ENCODE assay signal across 12 cellular contexts in the genomic region with DNA sequence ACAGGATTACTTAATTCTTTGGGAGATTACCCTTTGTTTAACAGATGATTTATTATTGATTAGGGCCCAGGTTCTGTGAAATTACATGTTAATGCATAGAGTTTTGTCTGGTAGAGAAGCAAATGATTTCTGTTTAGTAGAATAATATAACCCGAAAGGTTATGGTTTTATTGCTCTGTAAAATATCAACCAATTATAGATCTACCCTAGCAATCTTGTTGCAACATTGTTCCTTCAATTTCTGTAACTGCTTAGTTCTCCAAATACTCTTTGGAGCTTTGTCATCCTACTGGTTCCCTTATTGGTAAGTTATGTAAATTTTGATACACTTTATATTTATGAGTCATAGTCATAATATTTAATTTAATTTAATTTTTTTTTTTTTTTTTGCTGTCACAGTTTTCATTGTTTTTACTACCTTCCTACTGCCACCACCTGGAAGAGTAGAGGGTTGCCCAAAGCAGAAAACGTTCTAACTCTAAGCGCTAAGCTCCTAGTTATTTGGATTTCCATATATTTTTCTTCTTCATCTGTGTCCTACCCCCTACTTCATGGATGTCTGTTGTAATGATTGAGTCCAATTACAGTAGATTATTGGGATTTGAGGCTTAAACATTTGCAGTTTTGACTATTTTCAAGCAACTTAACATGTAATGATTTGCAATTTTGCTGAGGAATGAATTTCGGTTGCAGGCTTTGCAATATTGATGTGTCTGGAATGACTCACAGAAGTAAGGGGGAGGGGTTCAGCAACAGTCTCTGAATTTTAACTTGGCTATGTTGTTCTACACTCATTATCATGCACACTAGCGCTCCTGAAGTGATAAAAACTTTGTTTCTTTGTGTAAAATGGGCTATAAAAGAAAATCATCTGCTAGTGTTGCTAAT. TPM values are rescaled to one million over a fixed set of nuclear protein-coding genes. Genes with fewer than 3 reads are reported as not detected.
DNase-seq lines count a peak whose midpoint lies in the region; ATAC-seq, FAIRE-seq and TF ChIP-seq lines count a peak whose summit lies in the region.
"Had no signal": no experiment of that assay in that cellular context is flagged by ENCODE, and none has a peak within 500 bp of the region (broad histone marks: within the 10 kb centered on the region; RNA-seq: fewer than 3 reads in every experiment).

No MANE protein-coding gene starts in this region.

- peak; percentile 29 for TF ChIP-seq CTCF in epithelial cell of proximal tubule (conservative IDR thresholded peaks at IDR 0.05; ENCODE audit: low read depth, low read length)

- peak; percentile 14 for DNase-seq in AG20443 (ENCODE audit: low spot score)
- no peak for DNase-seq in H54 (ENCODE audit: insufficient read length, low spot score)
- peak; percentile 10 for DNase-seq in NOMO-1 treated with dmso at 0.1 percent for 144 hours (lab: John Stamatoyannopoulos, UW; ENCODE audit: unreplicated experiment)
- DNase-seq in epithelial cell of proximal tubule (ENCODE audit: low read depth) = no peak
- DNase-seq in GM12892 (ENCODE audit: insufficient read length) = no peak
- no peak for DNase-seq in HK-2 (ENCODE audit: unreplicated experiment)
- DNase-seq in H4 (ENCODE audit: low spot score) = no peak
- DNase-seq: hippocampal formation, NCI-H1417, PC-9 had no signal

- ATAC-seq in GM21576 (IDR thresholded peaks at IDR 0.05; ENCODE audit: unreplicated experiment) = no peak

- TF ChIP-seq POLR2A in H54 (IDR thresholded peaks at IDR 0.05; ENCODE audit: low read depth, low read length) (no peak), GM12892 (IDR thresholded peaks at IDR 0.05; ENCODE audit: low read depth, low read length) (no peak)

- FAIRE-seq in H54 (lab: Jason Lieb, UNC) = peak; percentile 69
- no peak for FAIRE-seq in GM12892 (lab: Jason Lieb, UNC)
- FAIRE-seq: colon had no signal

- H3K4me3 ChIP-seq in epithelial cell of proximal tubule (ENCODE audit: low read depth, low read length) = no peak overlapping the region
- H3K4me3 ChIP-seq: PC-9 had no signal

RNA-seq across cellular contexts. Expression of a gene that starts 51.0 kb away (rescaled TPM):
- 32.1 and 33.8 TPM in 2 replicates for total RNA-seq in epithelial cell of proximal tubule
- polyA plus RNA-seq in GM12892 (2012; ENCODE audit: missing spikeins) = 20.7 TPM
- 17.9 and 19.8 TPM in 2 replicates for total RNA-seq in H4 (2014; rRNA removed; shearing (Covaris generic))

Comparison
In these comparisons a context has a peak if more than half of its experiments do, and no peak if none do; other contexts are left out.
1. DNase-seq: peak in AG20443 (single experiment) and NOMO-1 treated with dmso at 0.1 percent for 144 hours (single experiment); none in H54 (single experiment), epithelial cell of proximal tubule (single experiment), GM12892 (single experiment), HK-2 (single experiment) and H4 (single experiment).